1 cellular context compared by ENCODE assay signal in the genomic region with DNA sequence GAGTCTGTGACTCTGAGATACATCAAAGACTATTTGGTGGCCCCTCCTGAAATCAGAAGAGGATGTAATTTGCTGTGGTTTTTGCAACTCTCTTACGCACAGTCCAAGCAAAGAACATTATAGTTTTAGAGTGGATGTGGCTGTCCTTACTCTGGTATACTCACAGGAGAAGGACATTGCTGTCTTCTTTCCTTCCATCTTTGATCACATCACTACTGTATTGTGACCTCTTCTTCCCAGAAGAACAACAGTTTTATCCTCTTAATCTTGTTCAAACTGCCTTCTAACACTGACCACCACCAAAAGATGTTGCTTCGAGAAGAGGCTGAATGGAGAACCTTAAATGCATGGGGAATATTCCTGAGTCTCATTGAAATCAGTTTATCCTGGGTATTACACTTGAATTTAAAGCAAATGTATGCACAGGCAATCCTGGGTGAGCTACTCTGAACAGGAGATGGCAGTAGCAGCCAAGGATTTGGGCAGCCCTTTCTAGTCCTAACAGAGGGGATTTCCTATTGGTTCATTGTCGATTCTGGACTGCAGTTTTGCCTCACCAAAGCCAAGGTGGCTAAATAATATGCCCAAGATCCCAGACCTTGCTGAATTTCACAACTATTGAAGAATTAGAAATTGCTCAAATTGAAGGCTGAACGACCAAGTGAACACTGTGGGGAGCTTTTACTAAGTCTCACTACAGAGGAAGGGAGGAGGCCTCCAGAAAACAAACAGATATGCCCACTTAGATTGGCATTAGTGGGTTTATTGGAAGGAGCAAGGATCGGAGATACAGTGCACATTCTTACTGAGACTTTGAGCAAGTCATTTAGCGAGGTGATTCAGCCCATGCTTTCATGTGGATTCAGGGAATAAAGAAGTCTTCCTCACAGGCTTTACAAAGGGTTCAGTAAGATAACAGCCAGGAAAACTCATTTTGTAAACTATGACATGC.
TF ChIP-seq lines count a peak whose summit lies in the region.

No MANE protein-coding gene starts in this region.

TF ChIP-seq in HepG2, 621 proteins besides CTCF, POLR2A, EP300 and RAD21 (continued from another document):
- TF ChIP-seq PRDM4 (CRISPR knock-in tag; IDR thresholded peaks at IDR 0.05; ENCODE audit: borderline replicate concordance) (no peak), ATF7-NPFF (CRISPR knock-in tag; IDR thresholded peaks at IDR 0.05; ENCODE audit: low read depth) (no peak), EED (CRISPR knock-in tag; IDR thresholded peaks at IDR 0.05) (no peak), BRCA1 (CRISPR knock-in tag; IDR thresholded peaks at IDR 0.05) (no peak), ERF (CRISPR knock-in tag; IDR thresholded peaks at IDR 0.05) (0 out of 2 replicates have a peak, but pooled peaks have one; percentile 44), SOX13 (IDR thresholded peaks at IDR 0.05) (no peak), SOX13 (CRISPR knock-in tag; conservative IDR thresholded peaks at IDR 0.05 in 1 of 2, IDR thresholded peaks at IDR 0.05 in 1 of 2) (no peak), KDM4B (CRISPR knock-in tag; IDR thresholded peaks at IDR 0.05) (0 out of 2 replicates have a peak, but pooled peaks have one; percentile 29), TOE1 (CRISPR knock-in tag; IDR thresholded peaks at IDR 0.05) (no peak), GFI1 (CRISPR knock-in tag; IDR thresholded peaks at IDR 0.05; ENCODE audit: borderline replicate concordance) (no peak), ZMYM4 (CRISPR knock-in tag; IDR thresholded peaks at IDR 0.05) (peak; percentile 34; the same call in 1 of the 2 replicates), FOXP1 (IDR thresholded peaks at IDR 0.05) (no peak), FOXP1 (CRISPR knock-in tag; IDR thresholded peaks at IDR 0.05) (no peak), BHLHE40 (IDR thresholded peaks at IDR 0.05; ENCODE audit: low read length) (0 out of 2 replicates have a peak, but pooled peaks have one; percentile 24), FOXA3 (CRISPR knock-in tag; IDR thresholded peaks at IDR 0.05) (no peak), SMC3 (IDR thresholded peaks at IDR 0.05; ENCODE audit: low read length) (peak; percentile 90), PAWR (CRISPR knock-in tag; IDR thresholded peaks at IDR 0.05; ENCODE audit: borderline replicate concordance) (no peak), HOXD1 (CRISPR knock-in tag; IDR thresholded peaks at IDR 0.05) (no peak), KLF12 (CRISPR knock-in tag; IDR thresholded peaks at IDR 0.05; ENCODE audit: borderline replicate concordance) (no peak), KDM6A (CRISPR knock-in tag; IDR thresholded peaks at IDR 0.05; ENCODE audit: low read depth) (no peak), BATF2 (CRISPR knock-in tag; IDR thresholded peaks at IDR 0.05) (no peak), HNRNPK (IDR thresholded peaks at IDR 0.05; ENCODE audit: low read depth, low read length, poor library complexity, severe bottlenecking) (no peak), ZNF883 (CRISPR knock-in tag; IDR thresholded peaks at IDR 0.05; ENCODE audit: not compliant biosample characterization) (no peak), CEBPG (CRISPR knock-in tag; IDR thresholded peaks at IDR 0.05) (0 out of 2 replicates have a peak, but pooled peaks have one; percentile 15), ZZZ3 (CRISPR knock-in tag; IDR thresholded peaks at IDR 0.05; ENCODE audit: borderline replicate concordance) (no peak), GABPA (IDR thresholded peaks at IDR 0.05; ENCODE audit: low read depth, low read length) (no peak), GABPA (CRISPR knock-in tag; IDR thresholded peaks at IDR 0.05; ENCODE audit: low read depth) (no peak), SMAD3 (CRISPR knock-in tag; IDR thresholded peaks at IDR 0.05) (0 out of 2 replicates have a peak, but pooled peaks have one; percentile 51)
- TF ChIP-seq, protein P1, sequence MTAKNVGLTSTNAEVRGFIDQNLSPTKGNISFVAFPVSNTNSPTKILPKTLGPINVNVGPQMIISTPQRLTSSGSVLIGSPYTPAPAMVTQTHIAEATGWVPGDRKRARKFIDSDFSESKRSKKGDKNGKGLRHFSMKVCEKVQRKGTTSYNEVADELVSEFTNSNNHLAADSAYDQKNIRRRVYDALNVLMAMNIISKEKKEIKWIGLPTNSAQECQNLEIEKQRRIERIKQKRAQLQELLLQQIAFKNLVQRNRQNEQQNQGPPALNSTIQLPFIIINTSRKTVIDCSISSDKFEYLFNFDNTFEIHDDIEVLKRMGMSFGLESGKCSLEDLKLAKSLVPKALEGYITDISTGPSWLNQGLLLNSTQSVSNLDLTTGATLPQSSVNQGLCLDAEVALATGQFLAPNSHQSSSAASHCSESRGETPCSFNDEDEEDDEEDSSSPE (CRISPR knock-in tag; IDR thresholded peaks at IDR 0.05): no peak
- TF ChIP-seq, protein P2, sequence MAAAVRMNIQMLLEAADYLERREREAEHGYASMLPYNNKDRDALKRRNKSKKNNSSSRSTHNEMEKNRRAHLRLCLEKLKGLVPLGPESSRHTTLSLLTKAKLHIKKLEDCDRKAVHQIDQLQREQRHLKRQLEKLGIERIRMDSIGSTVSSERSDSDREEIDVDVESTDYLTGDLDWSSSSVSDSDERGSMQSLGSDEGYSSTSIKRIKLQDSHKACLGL (CRISPR knock-in tag; IDR thresholded peaks at IDR 0.05): no peak
- TF ChIP-seq, protein P3, sequence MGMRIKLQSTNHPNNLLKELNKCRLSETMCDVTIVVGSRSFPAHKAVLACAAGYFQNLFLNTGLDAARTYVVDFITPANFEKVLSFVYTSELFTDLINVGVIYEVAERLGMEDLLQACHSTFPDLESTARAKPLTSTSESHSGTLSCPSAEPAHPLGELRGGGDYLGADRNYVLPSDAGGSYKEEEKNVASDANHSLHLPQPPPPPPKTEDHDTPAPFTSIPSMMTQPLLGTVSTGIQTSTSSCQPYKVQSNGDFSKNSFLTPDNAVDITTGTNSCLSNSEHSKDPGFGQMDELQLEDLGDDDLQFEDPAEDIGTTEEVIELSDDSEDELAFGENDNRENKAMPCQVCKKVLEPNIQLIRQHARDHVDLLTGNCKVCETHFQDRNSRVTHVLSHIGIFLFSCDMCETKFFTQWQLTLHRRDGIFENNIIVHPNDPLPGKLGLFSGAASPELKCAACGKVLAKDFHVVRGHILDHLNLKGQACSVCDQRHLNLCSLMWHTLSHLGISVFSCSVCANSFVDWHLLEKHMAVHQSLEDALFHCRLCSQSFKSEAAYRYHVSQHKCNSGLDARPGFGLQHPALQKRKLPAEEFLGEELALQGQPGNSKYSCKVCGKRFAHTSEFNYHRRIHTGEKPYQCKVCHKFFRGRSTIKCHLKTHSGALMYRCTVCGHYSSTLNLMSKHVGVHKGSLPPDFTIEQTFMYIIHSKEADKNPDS (CRISPR knock-in tag; IDR thresholded peaks at IDR 0.05): no peak
- TF ChIP-seq, protein P4, sequence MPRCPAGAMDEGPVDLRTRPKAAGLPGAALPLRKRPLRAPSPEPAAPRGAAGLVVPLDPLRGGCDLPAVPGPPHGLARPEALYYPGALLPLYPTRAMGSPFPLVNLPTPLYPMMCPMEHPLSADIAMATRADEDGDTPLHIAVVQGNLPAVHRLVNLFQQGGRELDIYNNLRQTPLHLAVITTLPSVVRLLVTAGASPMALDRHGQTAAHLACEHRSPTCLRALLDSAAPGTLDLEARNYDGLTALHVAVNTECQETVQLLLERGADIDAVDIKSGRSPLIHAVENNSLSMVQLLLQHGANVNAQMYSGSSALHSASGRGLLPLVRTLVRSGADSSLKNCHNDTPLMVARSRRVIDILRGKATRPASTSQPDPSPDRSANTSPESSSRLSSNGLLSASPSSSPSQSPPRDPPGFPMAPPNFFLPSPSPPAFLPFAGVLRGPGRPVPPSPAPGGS (CRISPR knock-in tag; IDR thresholded peaks at IDR 0.05): no peak
- TF ChIP-seq, protein P5, sequence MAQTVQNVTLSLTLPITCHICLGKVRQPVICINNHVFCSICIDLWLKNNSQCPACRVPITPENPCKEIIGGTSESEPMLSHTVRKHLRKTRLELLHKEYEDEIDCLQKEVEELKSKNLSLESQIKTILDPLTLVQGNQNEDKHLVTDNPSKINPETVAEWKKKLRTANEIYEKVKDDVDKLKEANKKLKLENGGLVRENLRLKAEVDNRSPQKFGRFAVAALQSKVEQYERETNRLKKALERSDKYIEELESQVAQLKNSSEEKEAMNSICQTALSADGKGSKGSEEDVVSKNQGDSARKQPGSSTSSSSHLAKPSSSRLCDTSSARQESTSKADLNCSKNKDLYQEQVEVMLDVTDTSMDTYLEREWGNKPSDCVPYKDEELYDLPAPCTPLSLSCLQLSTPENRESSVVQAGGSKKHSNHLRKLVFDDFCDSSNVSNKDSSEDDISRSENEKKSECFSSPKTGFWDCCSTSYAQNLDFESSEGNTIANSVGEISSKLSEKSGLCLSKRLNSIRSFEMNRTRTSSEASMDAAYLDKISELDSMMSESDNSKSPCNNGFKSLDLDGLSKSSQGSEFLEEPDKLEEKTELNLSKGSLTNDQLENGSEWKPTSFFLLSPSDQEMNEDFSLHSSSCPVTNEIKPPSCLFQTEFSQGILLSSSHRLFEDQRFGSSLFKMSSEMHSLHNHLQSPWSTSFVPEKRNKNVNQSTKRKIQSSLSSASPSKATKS (CRISPR knock-in tag; IDR thresholded peaks at IDR 0.05): no peak
- TF ChIP-seq, protein P6, sequence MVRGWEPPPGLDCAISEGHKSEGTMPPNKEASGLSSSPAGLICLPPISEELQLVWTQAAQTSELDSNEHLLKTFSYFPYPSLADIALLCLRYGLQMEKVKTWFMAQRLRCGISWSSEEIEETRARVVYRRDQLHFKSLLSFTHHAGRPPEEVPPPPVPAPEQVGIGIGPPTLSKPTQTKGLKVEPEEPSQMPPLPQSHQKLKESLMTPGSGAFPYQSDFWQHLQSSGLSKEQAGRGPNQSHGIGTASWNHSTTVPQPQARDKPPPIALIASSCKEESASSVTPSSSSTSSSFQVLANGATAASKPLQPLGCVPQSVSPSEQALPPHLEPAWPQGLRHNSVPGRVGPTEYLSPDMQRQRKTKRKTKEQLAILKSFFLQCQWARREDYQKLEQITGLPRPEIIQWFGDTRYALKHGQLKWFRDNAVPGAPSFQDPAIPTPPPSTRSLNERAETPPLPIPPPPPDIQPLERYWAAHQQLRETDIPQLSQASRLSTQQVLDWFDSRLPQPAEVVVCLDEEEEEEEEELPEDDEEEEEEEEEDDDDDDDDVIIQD (CRISPR knock-in tag; IDR thresholded peaks at IDR 0.05; ENCODE audit: low read depth): 0 out of 2 replicates have a peak, but pooled peaks have one; percentile 45
TF ChIP-seq in HepG2: peak in this region for 18.
